ENCODE assay signal across 9 cellular contexts in genomic region chr12:54141534-54142475, GRCh38. TPM values are rescaled to one million over a fixed set of nuclear protein-coding genes. Genes with fewer than 3 reads are reported as not detected.
DNase-seq lines count a peak whose midpoint lies in the region; ATAC-seq and TF ChIP-seq lines count a peak whose summit lies in the region.
"Had no signal": no experiment of that assay in that cellular context is flagged by ENCODE, and none has a peak within 500 bp of the region (broad histone marks: within the 10 kb centered on the region; RNA-seq: fewer than 3 reads in every experiment).

No MANE protein-coding gene starts in this region.

- no peak overlapping the region for H2BK5ac ChIP-seq in neuronal stem cell (ENCODE audit: low read length)

- H3K27me3 ChIP-seq in A673 (replicated peaks; ENCODE audit: insufficient read depth, low read depth, low read length, poor library complexity), result no peaks in the 10 kb centered on the region
- peaks cover 0 to 93% (median 0%) of the 10 kb centered on the region in 3 experiments for H3K27me3 ChIP-seq in neuronal stem cell (ENCODE audit: control insufficient read depth in 3 of 3, insufficient read depth in 3 of 3, low read depth in 1 of 3, low read length in 3 of 3)

- H3K9me3 ChIP-seq in A673 (ENCODE audit: low read depth, low read length, poor library complexity, severe bottlenecking) (no peaks in the 10 kb centered on the region), neuronal stem cell (replicated peaks in 1 of 2; ENCODE audit: control insufficient read depth in 2 of 2, insufficient read depth in 1 of 2, low read depth in 1 of 2, low read length in 2 of 2) (no peaks in the 10 kb centered on the region)

- no peak overlapping the region for H3K9ac ChIP-seq in neuronal stem cell (ENCODE audit: low read depth, low read length, poor library complexity)

- H2AK5ac ChIP-seq in neuronal stem cell (ENCODE audit: low read depth, low read length), result no peak overlapping the region

- H3K4me2 ChIP-seq in neuronal stem cell (ENCODE audit: insufficient read depth, low read length, poor library complexity, severe bottlenecking), result no peak overlapping the region

- H3K18ac ChIP-seq in neuronal stem cell (ENCODE audit: low read length), result peak overlapping the region; percentile 76

- H3K79me1 ChIP-seq in neuronal stem cell (ENCODE audit: low read depth, low read length), result no peaks in the 10 kb centered on the region

- H3K4me1 ChIP-seq in A673 (ENCODE audit: insufficient read depth, low read length, poor library complexity, severe bottlenecking), result no peaks in the 10 kb centered on the region
- H3K4me1 ChIP-seq in neuronal stem cell (ENCODE audit: control insufficient read depth in 2 of 2, insufficient read depth in 1 of 2, low read depth in 1 of 2, low read length in 2 of 2), result peaks cover 0 to 7% of the 10 kb centered on the region in 2 donors

- no CpG with 5 or more reads among the region's 15 CpGs for WGBS in neuronal stem cell (ENCODE audit: extremely low coverage in 2 of 2, insufficient read length in 2 of 2, insufficient replicate concordance in 1 of 2), 2 donors

- peak; percentile 33 for DNase-seq in A673 (ENCODE audit: low spot score)
- peak; percentile 38 for DNase-seq in M059J (ENCODE audit: low read depth)
- DNase-seq in foreskin fibroblast, result peak; percentile 66 to 79
- DNase-seq in neuronal stem cell (ENCODE audit: low spot score), result no peak
- no peak for DNase-seq in NCI-H2227 (lab: John Stamatoyannopoulos, UW; ENCODE audit: unreplicated experiment)
- no peak for DNase-seq in activated CD4-positive, alpha-beta T cell treated with anti-CD3 and anti-CD28 coated beads, Interleukin-2, amount 50 U/mL, for 4 hours
- DNase-seq in HuH-7.5 (ENCODE audit: low spot score), result no peak

- no peak overlapping the region for H3K23ac ChIP-seq in neuronal stem cell (ENCODE audit: low read depth, low read length, poor library complexity)

- no peak for ATAC-seq in GM19452 (IDR thresholded peaks at IDR 0.05; ENCODE audit: unreplicated experiment)

- intact Hi-C loops in A673 (cut with micrococcal nuclease; ENCODE audit: unreplicated experiment), result no loop called here

- no TSS peak for BruUV-seq in A673 (replicated peaks; lab: Mats Ljungman, UMichigan)

- no peak overlapping the region for H4K8ac ChIP-seq in neuronal stem cell (ENCODE audit: low read depth, low read length)

- H3K4ac ChIP-seq in neuronal stem cell (ENCODE audit: low read length), result no peak overlapping the region

- no peak overlapping the region for H2BK120ac ChIP-seq in neuronal stem cell (ENCODE audit: low read depth, low read length)

- POLR2A ChIA-PET in A673 (lab: Charles Lee; ENCODE audit: low non-redundant PET), result interaction anchor here (0.6 to 0.7 kb wide), 2 partner anchors 31 to 271 kb away, joined by 3 to 5 read pairs; no protein-coding TSS in a partner anchor

- no peaks in the 10 kb centered on the region for H3K36me3 ChIP-seq in A673 (ENCODE audit: insufficient read depth, low read length, poor library complexity, severe bottlenecking)
- H3K36me3 ChIP-seq in neuronal stem cell (replicated peaks in 1 of 2; ENCODE audit: control insufficient read depth in 2 of 2, insufficient read depth in 2 of 2, low read length in 2 of 2), result no peaks in the 10 kb centered on the region
- H3K36me3 ChIP-seq: cardiac muscle cell had no signal

- no peak overlapping the region for H2BK15ac ChIP-seq in neuronal stem cell (ENCODE audit: low read length)

- H3K27ac ChIP-seq in A673 (ENCODE audit: low read depth, low read length, poor library complexity, severe bottlenecking), result no peak overlapping the region
- no peak overlapping the region for H3K27ac ChIP-seq in neuronal stem cell (replicated peaks; ENCODE audit: low read length)
- H3K27ac ChIP-seq: cardiac muscle cell had no signal

- CTCF ChIA-PET in A673 (lab: Charles Lee), result no interaction called here

- no peak overlapping the region for H4K91ac ChIP-seq in neuronal stem cell (ENCODE audit: low read depth, low read length, poor library complexity)

- H3K14ac ChIP-seq in neuronal stem cell (ENCODE audit: low read length), result no peak overlapping the region

- TF ChIP-seq CTCF in A673 (conservative IDR thresholded peaks at IDR 0.05; ENCODE audit: low read depth, low read length) (no peak), foreskin fibroblast (IDR thresholded peaks at IDR 0.05; ENCODE audit: low read depth, low read length) (no peak)

- no peak overlapping the region for H2BK12ac ChIP-seq in neuronal stem cell (ENCODE audit: low read length)

- no peak overlapping the region for H2AFZ ChIP-seq in neuronal stem cell (ENCODE audit: low read length)

- H3K4me3 ChIP-seq in A673 (ENCODE audit: low read depth, low read length, poor library complexity, severe bottlenecking) (no peak overlapping the region), foreskin fibroblast (ENCODE audit: low read depth in 1 of 2, low read length in 2 of 2) (peak overlapping the region in 1 of 2 donors; percentile 41), neuronal stem cell (ENCODE audit: low read length in 2 of 2) (no peak overlapping the region)
- H3K4me3 ChIP-seq: cardiac muscle cell had no signal

RNA-seq across cellular contexts. Expression of gene SMUG1, which starts 47.0 kb away (rescaled TPM):
- 27.7 and 32.8 TPM in 2 replicates for total RNA-seq in A673 (2021)
- 36.9 and 38.2 TPM in 2 replicates for total RNA-seq in M059J (2014; rRNA removed; shearing (Covaris generic))
- polyA plus RNA-seq in neuronal stem cell (2013, experiment 1 of 2), result 18.0 TPM
- 16.7 TPM for polyA plus RNA-seq in neuronal stem cell (2013, experiment 2 of 2)

Comparison
In these comparisons a context has a peak if more than half of its experiments do, and no peak if none do; other contexts are left out.
1. DNase-seq: peak in A673 (single experiment), M059J (single experiment) and foreskin fibroblast (2 of 2); none in neuronal stem cell (single experiment), NCI-H2227 (single experiment), activated CD4-positive, alpha-beta T cell treated with anti-CD3 and anti-CD28 coated beads, Interleukin-2, amount 50 U/mL, for 4 hours (0 of 2) and HuH-7.5 (single experiment).